ENCODE assay signal across 8 cellular contexts in genomic region chr3:125054436-125055164, GRCh38. TPM values are rescaled to one million over a fixed set of nuclear protein-coding genes. Genes with fewer than 3 reads are reported as not detected.
DNase-seq lines count a peak whose midpoint lies in the region; TF ChIP-seq lines count a peak whose summit lies in the region.

No MANE protein-coding gene starts in this region.

- H3K4me3 Mint-ChIP-seq in activated CD4-positive, alpha-beta memory T cell treated with anti-CD3 and anti-CD28 coated beads, Interleukin-2, amount 10 ng/mL, durations not matched to agents 7 days and 5 days: peak overlapping the region; percentile 84
- H3K4me3 Mint-ChIP-seq in osteocyte (ENCODE audit: unreplicated experiment): peak overlapping the region; percentile 91

- peak overlapping the region; percentile 90 for H3K4me3 ChIP-seq in GM12865 (ENCODE audit: low read depth, low read length)

- peak; percentile 68 for DNase-seq in ACHN
- peak; percentile 85 for DNase-seq in GM12865 (ENCODE audit: low read depth)
- DNase-seq in HS-5 (ENCODE audit: low read depth): peak; percentile 61
- peak; percentile 28 for DNase-seq in activated CD4-positive, alpha-beta memory T cell treated with anti-CD3 and anti-CD28 coated beads, Interleukin-2, amount 10 ng/mL, durations not matched to agents 7 days and 5 days
- peak; percentile 68 for DNase-seq in globus pallidus (ENCODE audit: low spot score)
- no peak for DNase-seq in osteocyte (ENCODE audit: extremely low spot score, unreplicated experiment)
- no peak for DNase-seq in SKM-1 treated with dmso at 0.1 percent for 144 hours (lab: John Stamatoyannopoulos, UW; ENCODE audit: unreplicated experiment)
- DNase-seq in iPS-NIHi7 (ENCODE audit: extremely low spot score): no peak

- CTCF ChIA-PET in activated CD4-positive, alpha-beta memory T cell treated with anti-CD3 and anti-CD28 coated beads, Interleukin-2, amount 10 ng/mL, durations not matched to agents 7 days and 5 days (lab: Charles Lee): interaction anchor here (0.8 kb wide), 1 partner anchor 465 kb away, joined by 3 read pairs; the partner anchor contains the start of gene SNX4

- in situ Hi-C loops in ACHN (cut with HindIII; ENCODE audit: low pct_ligation_motif_present, low pct_unique_long_range_greater_than_20kb, low sequenced_read_pairs): no loop called here

- H3K27me3 Mint-ChIP-seq in activated CD4-positive, alpha-beta memory T cell treated with anti-CD3 and anti-CD28 coated beads, Interleukin-2, amount 10 ng/mL, durations not matched to agents 7 days and 5 days: peaks cover 25% of the 10 kb centered on the region
- no peaks in the 10 kb centered on the region for H3K27me3 Mint-ChIP-seq in osteocyte (ENCODE audit: unreplicated experiment)

- POLR2A ChIA-PET in activated CD4-positive, alpha-beta memory T cell treated with anti-CD3 and anti-CD28 coated beads, Interleukin-2, amount 10 ng/mL, durations not matched to agents 7 days and 5 days (lab: Charles Lee): interaction anchor here (0.9 to 1.4 kb wide), 2 partner anchors 33 to 86 kb away, joined by 3 to 4 read pairs; no protein-coding TSS in a partner anchor

- no peaks in the 10 kb centered on the region for H3K9me3 Mint-ChIP-seq in activated CD4-positive, alpha-beta memory T cell treated with anti-CD3 and anti-CD28 coated beads, Interleukin-2, amount 10 ng/mL, durations not matched to agents 7 days and 5 days
- no peaks in the 10 kb centered on the region for H3K9me3 Mint-ChIP-seq in osteocyte (ENCODE audit: unreplicated experiment)

- H3K4me1 Mint-ChIP-seq in activated CD4-positive, alpha-beta memory T cell treated with anti-CD3 and anti-CD28 coated beads, Interleukin-2, amount 10 ng/mL, durations not matched to agents 7 days and 5 days: peaks cover 50% of the 10 kb centered on the region
- H3K4me1 Mint-ChIP-seq in osteocyte (ENCODE audit: unreplicated experiment): peaks cover 61% of the 10 kb centered on the region

- H3K27ac Mint-ChIP-seq in activated CD4-positive, alpha-beta memory T cell treated with anti-CD3 and anti-CD28 coated beads, Interleukin-2, amount 10 ng/mL, durations not matched to agents 7 days and 5 days: peak overlapping the region; percentile 32
- H3K27ac Mint-ChIP-seq in osteocyte (ENCODE audit: unreplicated experiment): peak overlapping the region; percentile 92

- peaks cover 18% of the 10 kb centered on the region for H3K36me3 Mint-ChIP-seq in activated CD4-positive, alpha-beta memory T cell treated with anti-CD3 and anti-CD28 coated beads, Interleukin-2, amount 10 ng/mL, durations not matched to agents 7 days and 5 days (ENCODE audit: low read depth)
- H3K36me3 Mint-ChIP-seq in osteocyte (ENCODE audit: unreplicated experiment): peaks cover 5% of the 10 kb centered on the region

- TF ChIP-seq CTCF in GM12865 (IDR thresholded peaks at IDR 0.05; ENCODE audit: insufficient read depth, low read depth, low read length, missing control alignments): peak; percentile 3
- TF ChIP-seq CTCF in osteocyte (IDR thresholded peaks at IDR 0.05): peak; percentile 39

RNA-seq across cellular contexts. Expression of gene HEG1, which starts 1.2 kb away (rescaled TPM):
- total RNA-seq in activated CD4-positive, alpha-beta memory T cell treated with anti-CD3 and anti-CD28 coated beads, Interleukin-2, amount 10 ng/mL, durations not matched to agents 7 days and 5 days: 10 to 100 TPM; 26.7 to 27.7 TPM
- 123 and 129 TPM in 2 replicates for total RNA-seq in osteocyte

Comparison
In these comparisons a context has a peak if more than half of its experiments do, and no peak if none do; other contexts are left out.
1. DNase-seq: peak in ACHN (single experiment), GM12865 (single experiment), HS-5 (single experiment), activated CD4-positive, alpha-beta memory T cell treated with anti-CD3 and anti-CD28 coated beads, Interleukin-2, amount 10 ng/mL, durations not matched to agents 7 days and 5 days (single experiment) and globus pallidus (single experiment); none in osteocyte (single experiment), SKM-1 treated with dmso at 0.1 percent for 144 hours (single experiment) and iPS-NIHi7 (single experiment).